In the genomic region with DNA sequence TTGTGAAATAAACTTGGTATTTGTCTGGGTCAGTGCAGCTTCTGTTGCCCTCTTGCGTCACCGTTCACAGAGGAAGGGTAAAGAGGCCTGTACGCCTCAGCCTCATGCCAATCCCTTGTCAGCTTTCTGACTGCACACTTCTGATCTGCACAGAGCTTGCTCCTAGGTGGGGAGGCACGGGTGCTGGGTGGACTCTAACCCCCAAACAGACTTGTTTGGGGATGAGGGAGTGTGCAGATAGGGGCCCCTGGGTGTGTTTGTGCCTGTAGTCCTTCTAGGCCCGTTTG, we compare ENCODE assay signal across 1 cellular context.
A peak's percentile ranks its signal among the peaks of the same experiment; 100 is the strongest.
TF ChIP-seq lines count a peak whose summit lies in the region.

No MANE protein-coding gene starts in this region.

TF ChIP-seq in K562, 482 proteins besides CTCF, POLR2A, EP300 and RAD21 (continued from another document):
- TF ChIP-seq, protein P1, sequence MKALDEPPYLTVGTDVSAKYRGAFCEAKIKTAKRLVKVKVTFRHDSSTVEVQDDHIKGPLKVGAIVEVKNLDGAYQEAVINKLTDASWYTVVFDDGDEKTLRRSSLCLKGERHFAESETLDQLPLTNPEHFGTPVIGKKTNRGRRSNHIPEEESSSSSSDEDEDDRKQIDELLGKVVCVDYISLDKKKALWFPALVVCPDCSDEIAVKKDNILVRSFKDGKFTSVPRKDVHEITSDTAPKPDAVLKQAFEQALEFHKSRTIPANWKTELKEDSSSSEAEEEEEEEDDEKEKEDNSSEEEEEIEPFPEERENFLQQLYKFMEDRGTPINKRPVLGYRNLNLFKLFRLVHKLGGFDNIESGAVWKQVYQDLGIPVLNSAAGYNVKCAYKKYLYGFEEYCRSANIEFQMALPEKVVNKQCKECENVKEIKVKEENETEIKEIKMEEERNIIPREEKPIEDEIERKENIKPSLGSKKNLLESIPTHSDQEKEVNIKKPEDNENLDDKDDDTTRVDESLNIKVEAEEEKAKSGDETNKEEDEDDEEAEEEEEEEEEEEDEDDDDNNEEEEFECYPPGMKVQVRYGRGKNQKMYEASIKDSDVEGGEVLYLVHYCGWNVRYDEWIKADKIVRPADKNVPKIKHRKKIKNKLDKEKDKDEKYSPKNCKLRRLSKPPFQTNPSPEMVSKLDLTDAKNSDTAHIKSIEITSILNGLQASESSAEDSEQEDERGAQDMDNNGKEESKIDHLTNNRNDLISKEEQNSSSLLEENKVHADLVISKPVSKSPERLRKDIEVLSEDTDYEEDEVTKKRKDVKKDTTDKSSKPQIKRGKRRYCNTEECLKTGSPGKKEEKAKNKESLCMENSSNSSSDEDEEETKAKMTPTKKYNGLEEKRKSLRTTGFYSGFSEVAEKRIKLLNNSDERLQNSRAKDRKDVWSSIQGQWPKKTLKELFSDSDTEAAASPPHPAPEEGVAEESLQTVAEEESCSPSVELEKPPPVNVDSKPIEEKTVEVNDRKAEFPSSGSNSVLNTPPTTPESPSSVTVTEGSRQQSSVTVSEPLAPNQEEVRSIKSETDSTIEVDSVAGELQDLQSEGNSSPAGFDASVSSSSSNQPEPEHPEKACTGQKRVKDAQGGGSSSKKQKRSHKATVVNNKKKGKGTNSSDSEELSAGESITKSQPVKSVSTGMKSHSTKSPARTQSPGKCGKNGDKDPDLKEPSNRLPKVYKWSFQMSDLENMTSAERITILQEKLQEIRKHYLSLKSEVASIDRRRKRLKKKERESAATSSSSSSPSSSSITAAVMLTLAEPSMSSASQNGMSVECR (CRISPR knock-in tag; IDR thresholded peaks at IDR 0.05), result peak; percentile 57; the same call in 1 of the 2 replicates
- TF ChIP-seq, protein P2, sequence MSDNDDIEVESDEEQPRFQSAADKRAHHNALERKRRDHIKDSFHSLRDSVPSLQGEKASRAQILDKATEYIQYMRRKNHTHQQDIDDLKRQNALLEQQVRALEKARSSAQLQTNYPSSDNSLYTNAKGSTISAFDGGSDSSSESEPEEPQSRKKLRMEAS (CRISPR knock-in tag; IDR thresholded peaks at IDR 0.05), result no peak
- TF ChIP-seq RBBP5 (IDR thresholded peaks at IDR 0.05; ENCODE audit: borderline replicate concordance, insufficient read depth, low read length, poor library complexity, severe bottlenecking) (no peak), ZNF316 (IDR thresholded peaks at IDR 0.05) (no peak), PML (IDR thresholded peaks at IDR 0.05; ENCODE audit: low read length) (no peak), MXD1 (CRISPR knock-in tag; IDR thresholded peaks at IDR 0.05; ENCODE audit: borderline replicate concordance, poor library complexity, severe bottlenecking) (no peak), HES1 (IDR thresholded peaks at IDR 0.05; ENCODE audit: low read depth) (no peak), YY1 (IDR thresholded peaks at IDR 0.05; ENCODE audit: borderline replicate concordance in 1 of 3, control insufficient read depth in 1 of 3, extremely low read depth in 1 of 3, insufficient read depth in 3 of 3, insufficient read length in 1 of 3, insufficient replicate concordance in 2 of 3, low read depth in 1 of 3, low read length in 2 of 3) (no peak), ZNF184 (CRISPR knock-in tag; IDR thresholded peaks at IDR 0.05) (no peak), ZNF197 (CRISPR knock-in tag; IDR thresholded peaks at IDR 0.05; ENCODE audit: low read depth) (no peak), MIER1 (IDR thresholded peaks at IDR 0.05; ENCODE audit: low read depth) (no peak), ZNF589 (CRISPR knock-in tag; IDR thresholded peaks at IDR 0.05; ENCODE audit: low read depth) (no peak)
- TF ChIP-seq, protein P3, sequence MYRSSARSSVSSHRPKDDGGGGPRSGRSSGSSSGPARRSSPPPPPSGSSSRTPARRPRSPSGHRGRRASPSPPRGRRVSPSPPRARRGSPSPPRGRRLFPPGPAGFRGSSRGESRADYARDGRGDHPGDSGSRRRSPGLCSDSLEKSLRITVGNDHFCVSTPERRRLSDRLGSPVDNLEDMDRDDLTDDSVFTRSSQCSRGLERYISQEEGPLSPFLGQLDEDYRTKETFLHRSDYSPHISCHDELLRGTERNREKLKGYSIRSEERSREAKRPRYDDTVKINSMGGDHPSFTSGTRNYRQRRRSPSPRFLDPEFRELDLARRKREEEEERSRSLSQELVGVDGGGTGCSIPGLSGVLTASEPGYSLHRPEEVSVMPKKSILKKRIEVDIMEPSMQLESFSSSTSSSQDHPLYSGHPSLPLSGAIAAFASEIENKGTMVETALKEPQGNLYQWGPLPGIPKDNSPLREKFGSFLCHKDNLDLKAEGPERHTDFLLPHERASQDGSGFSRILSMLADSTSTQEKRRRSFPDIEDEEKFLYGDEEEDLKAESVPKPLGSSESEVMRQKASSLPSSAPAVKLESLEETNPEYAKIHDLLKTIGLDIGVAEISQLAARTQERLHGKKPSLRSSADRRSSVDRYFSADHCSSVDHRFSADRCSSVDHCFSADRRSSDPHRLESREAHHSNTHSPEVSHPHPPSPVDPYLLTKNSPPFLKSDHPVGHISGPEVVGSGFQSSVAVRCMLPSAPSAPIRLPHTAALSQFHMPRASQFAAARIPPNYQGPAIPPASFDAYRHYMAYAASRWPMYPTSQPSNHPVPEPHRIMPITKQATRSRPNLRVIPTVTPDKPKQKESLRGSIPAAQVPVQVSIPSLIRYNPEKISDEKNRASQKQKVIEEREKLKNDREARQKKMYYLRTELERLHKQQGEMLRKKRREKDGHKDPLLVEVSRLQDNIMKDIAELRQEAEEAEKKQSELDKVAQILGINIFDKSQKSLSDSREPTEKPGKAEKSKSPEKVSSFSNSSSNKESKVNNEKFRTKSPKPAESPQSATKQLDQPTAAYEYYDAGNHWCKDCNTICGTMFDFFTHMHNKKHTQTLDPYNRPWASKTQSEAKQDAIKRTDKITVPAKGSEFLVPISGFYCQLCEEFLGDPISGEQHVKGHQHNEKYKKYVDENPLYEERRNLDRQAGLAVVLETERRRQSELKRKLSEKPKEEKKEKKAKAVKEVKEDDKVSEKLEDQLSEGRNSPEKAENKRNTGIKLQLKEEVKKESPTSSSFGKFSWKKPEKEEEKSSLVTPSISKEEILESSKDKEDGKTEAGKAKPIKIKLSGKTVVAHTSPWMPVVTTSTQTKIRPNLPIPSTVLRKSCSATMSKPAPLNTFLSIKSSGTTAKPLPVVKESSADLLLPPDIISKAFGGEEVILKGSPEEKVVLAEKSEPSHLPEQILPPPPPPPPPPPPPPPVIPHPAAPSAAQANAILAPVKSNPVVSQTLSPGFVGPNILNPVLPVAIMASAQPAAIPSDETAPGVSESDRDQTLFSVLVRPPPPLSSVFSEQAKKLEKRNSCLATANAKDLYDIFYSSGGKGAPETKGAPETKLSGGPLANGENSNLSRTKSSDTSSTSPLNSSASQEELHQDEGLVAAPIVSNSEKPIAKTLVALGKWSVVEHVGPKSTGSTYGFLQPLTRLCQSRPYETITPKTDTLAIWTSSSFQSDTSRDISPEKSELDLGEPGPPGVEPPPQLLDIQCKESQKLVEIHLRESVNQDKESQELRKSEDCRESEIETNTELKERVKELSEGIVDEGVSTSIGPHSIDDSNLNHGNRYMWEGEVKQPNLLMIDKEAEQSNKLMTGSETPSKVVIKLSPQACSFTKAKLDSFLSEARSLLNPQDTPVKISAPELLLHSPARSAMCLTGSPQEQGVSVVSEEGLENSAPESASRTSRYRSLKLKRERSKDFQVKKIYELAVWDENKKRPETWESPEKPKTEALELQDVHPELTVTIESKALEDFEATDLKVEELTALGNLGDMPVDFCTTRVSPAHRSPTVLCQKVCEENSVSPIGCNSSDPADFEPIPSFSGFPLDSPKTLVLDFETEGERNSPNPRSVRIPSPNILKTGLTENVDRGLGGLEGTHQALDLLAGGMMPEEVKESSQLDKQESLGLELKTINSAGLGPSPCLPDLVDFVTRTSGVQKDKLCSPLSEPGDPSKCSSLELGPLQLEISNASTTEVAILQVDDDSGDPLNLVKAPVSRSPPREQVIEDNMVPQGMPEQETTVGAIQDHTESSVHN (IDR thresholded peaks at IDR 0.05; ENCODE audit: borderline replicate concordance in 1 of 2, low read depth in 1 of 2), result no peak
- TF ChIP-seq, protein P4, sequence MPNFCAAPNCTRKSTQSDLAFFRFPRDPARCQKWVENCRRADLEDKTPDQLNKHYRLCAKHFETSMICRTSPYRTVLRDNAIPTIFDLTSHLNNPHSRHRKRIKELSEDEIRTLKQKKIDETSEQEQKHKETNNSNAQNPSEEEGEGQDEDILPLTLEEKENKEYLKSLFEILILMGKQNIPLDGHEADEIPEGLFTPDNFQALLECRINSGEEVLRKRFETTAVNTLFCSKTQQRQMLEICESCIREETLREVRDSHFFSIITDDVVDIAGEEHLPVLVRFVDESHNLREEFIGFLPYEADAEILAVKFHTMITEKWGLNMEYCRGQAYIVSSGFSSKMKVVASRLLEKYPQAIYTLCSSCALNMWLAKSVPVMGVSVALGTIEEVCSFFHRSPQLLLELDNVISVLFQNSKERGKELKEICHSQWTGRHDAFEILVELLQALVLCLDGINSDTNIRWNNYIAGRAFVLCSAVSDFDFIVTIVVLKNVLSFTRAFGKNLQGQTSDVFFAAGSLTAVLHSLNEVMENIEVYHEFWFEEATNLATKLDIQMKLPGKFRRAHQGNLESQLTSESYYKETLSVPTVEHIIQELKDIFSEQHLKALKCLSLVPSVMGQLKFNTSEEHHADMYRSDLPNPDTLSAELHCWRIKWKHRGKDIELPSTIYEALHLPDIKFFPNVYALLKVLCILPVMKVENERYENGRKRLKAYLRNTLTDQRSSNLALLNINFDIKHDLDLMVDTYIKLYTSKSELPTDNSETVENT (CRISPR knock-in tag; IDR thresholded peaks at IDR 0.05), result no peak
